ENCODE assay signal across 8 cellular contexts in the genomic region with DNA sequence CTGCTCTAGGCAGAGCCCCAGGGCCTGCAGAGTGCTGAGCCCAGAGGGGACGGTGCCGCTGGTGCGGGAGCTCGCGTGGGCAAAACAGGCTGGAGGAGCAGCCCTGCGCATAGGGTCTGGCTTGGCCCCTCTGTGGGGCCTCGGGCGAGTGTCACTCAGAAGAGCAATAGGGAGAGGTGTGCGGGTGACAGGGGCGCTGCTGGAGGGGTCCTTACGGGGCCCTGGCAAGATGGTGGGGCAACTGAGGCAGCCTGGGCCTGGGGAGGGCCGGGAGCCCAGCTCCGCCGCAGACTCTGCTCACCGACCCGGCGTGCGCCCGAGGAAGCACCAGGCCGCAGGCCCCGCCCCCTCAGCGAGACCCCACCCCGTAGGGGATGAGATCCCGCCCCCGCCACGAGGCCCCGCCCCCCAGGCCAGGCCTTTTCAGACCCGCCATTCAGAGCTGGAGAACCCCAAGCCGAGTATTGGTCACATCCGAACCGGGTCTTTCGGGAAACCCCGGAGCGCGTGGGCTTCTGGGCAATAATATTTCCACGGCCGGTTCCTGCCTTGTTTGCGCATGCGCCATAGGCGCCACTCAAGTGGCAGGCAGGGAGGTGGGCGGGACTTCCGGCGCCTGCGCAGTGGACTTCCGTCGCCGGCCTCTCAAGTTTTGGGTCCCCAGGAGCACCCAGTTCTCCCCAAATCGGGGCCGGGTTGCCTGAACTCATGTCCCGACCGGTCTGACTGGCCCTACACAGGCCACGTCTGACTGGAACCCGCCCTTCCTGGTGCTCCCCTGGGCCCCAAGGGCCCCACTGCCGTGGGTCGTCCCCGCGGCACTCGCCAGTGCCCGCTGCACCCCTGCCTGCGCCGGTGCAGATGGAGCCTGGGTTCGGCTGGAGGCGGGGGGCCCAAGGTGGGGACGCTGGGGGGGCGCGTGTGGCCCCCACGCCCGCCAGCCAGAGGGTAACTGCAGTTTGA. TPM values are rescaled to one million over a fixed set of nuclear protein-coding genes. Genes with fewer than 3 reads are reported as not detected.
DNase-seq lines count a peak whose midpoint lies in the region; ATAC-seq and TF ChIP-seq lines count a peak whose summit lies in the region.

No MANE protein-coding gene starts in this region.

- peaks cover 28 to 47% (median 36%) of the 10 kb centered on the region in 4 donors for H3K4me1 ChIP-seq in esophagus muscularis mucosa
- H3K4me1 ChIP-seq in muscle layer of duodenum (ENCODE audit: control insufficient read depth in 1 of 2, insufficient read depth in 2 of 2, low read length in 2 of 2): peaks cover 0 to 19% of the 10 kb centered on the region in 2 donors

- TF ChIP-seq POLR2A in esophagus muscularis mucosa (IDR thresholded peaks at IDR 0.05; ENCODE audit: low read depth): peak; percentile 39

- intact Hi-C loops in esophagus muscularis mucosa (cut with DNase I): loop anchor here (5.0 kb wide), 1 partner anchor 36 kb away; a partner anchor contains a TSS

- no peaks in the 10 kb centered on the region for H3K9me3 ChIP-seq in esophagus muscularis mucosa
- H3K9me3 ChIP-seq in muscle layer of duodenum (ENCODE audit: control insufficient read depth in 1 of 2, low read length in 2 of 2): no peaks in the 10 kb centered on the region

- H3K4me3 ChIP-seq in esophagus muscularis mucosa (peak overlapping the region; percentile 72 to 87 (median 80)), muscle layer of duodenum (ENCODE audit: low read depth in 1 of 2, low read length in 2 of 2) (peak overlapping the region; percentile 67 to 86)

- DNase-seq in DMS79 (lab: John Stamatoyannopoulos, UW): peak; percentile 96
- DNase-seq in KG1 (lab: John Stamatoyannopoulos, UW): peak; percentile 96
- peak; percentile 99 for DNase-seq in activated T-cell treated with anti-CD3 and anti-CD28 coated beads, Interleukin-2, amount 50 U/mL, for 48 hours
- peak; percentile 100 for DNase-seq in esophagus muscularis mucosa (ENCODE audit: extremely low spot score)
- DNase-seq in stimulated activated CD8-positive, alpha-beta memory T cell treated with anti-CD3 and anti-CD28 coated beads, Interleukin-7, amount 100 ng/mL, for 24 hours (ENCODE audit: low read depth): peak; percentile 97

- H3K27me3 ChIP-seq in esophagus muscularis mucosa (peaks cover 0 to 19% (median 6%) of the 10 kb centered on the region in 4 donors), muscle layer of duodenum (ENCODE audit: low read depth, low read length) (no peaks in the 10 kb centered on the region)

- TF ChIP-seq CTCF in esophagus muscularis mucosa (IDR thresholded peaks at IDR 0.05): peak in 1 of 3 experiments; percentile 24

- H3K27ac ChIP-seq in esophagus muscularis mucosa (replicated peaks in 1 of 4) (peak overlapping the region; percentile 91 to 94 (median 92)), muscle layer of duodenum (ENCODE audit: low read length) (peak overlapping the region; percentile 60)

- ATAC-seq in GM21737 (IDR thresholded peaks at IDR 0.05; ENCODE audit: unreplicated experiment): peak; percentile 63

- TF ChIP-seq EP300 in esophagus muscularis mucosa (IDR thresholded peaks at IDR 0.05): no peak

- H3K36me3 ChIP-seq in esophagus muscularis mucosa (no peaks in the 10 kb centered on the region), muscle layer of duodenum (ENCODE audit: control insufficient read depth in 1 of 2, insufficient read depth in 2 of 2, low read length in 2 of 2) (no peaks in the 10 kb centered on the region)

- WGBS in esophagus muscularis mucosa: 2% methylated on average over 36 of the region's 68 CpGs

TF ChIP-seq in PFSK-1, 5 proteins besides CTCF, POLR2A, EP300 and RAD21:
- TF ChIP-seq POLR2AphosphoS5 (IDR thresholded peaks at IDR 0.05; ENCODE audit: low read depth, low read length) (peak; percentile 89), TAF1 (IDR thresholded peaks at IDR 0.05; ENCODE audit: borderline replicate concordance, insufficient read depth, low read length) (peak; percentile 55; the same call in 1 of the 2 replicates), SIN3A (IDR thresholded peaks at IDR 0.05; ENCODE audit: borderline replicate concordance, insufficient read depth, low read length) (no peak)
TF ChIP-seq in PFSK-1: peak in this region for 2.

RNA-seq across cellular contexts. Expression of a gene that starts 1.3 kb away (rescaled TPM):
- polyA plus RNA-seq in PFSK-1 (2012; ENCODE audit: insufficient read length, low read depth): 5.2 TPM
- 1 to 10 TPM; 1.2 to 4.2 (median 2.4) TPM for total RNA-seq in esophagus muscularis mucosa

RNA-seq across cellular contexts. Expression of a gene that starts 1.6 kb away (rescaled TPM):
- 1.7 TPM for polyA plus RNA-seq in PFSK-1 (2012; ENCODE audit: insufficient read length, low read depth)
- total RNA-seq in esophagus muscularis mucosa: under 1 TPM in 3 of 4 donors, not detected in 1; 0.33 to 0.45 (median 0.40) TPM

RNA-seq across cellular contexts. Expression of a gene that starts 3.9 kb away (rescaled TPM):
- 0.67 TPM for polyA plus RNA-seq in PFSK-1 (2012; ENCODE audit: insufficient read length, low read depth)
- not detected for total RNA-seq in esophagus muscularis mucosa

RNA-seq across cellular contexts. Expression of a gene that starts 7.3 kb away (rescaled TPM):
- polyA plus RNA-seq in PFSK-1 (2012; ENCODE audit: insufficient read length, low read depth): 0.48 TPM
- not detected for total RNA-seq in esophagus muscularis mucosa

RNA-seq across cellular contexts. Expression of a gene that starts 17.7 kb away (rescaled TPM):
- 293 TPM for polyA plus RNA-seq in PFSK-1 (2012; ENCODE audit: insufficient read length, low read depth)
- total RNA-seq in esophagus muscularis mucosa: 100 to 1,000 TPM; 227 to 469 (median 304) TPM

Comparison
In these comparisons a context has a peak if more than half of its experiments do, and no peak if none do; other contexts are left out.
1. Peak in every context shown above with its lines: DNase-seq, ATAC-seq, H3K4me3 ChIP-seq and H3K27ac ChIP-seq.